ENCODE assay signal across 1 cellular context in genomic region chr16:5031601-5032000, GRCh38.
TF ChIP-seq lines count a peak whose summit lies in the region.

No MANE protein-coding gene starts in this region.

TF ChIP-seq in GM23338, 12 proteins besides CTCF, POLR2A, EP300 and RAD21:
- TF ChIP-seq STAT1 (IDR thresholded peaks at IDR 0.05; ENCODE audit: unreplicated experiment) (no peak), ZNF114 (CRISPR knock-in tag; IDR thresholded peaks at IDR 0.05) (no peak), EZH2 (IDR thresholded peaks at IDR 0.05; ENCODE audit: low read depth, unreplicated experiment) (no peak), CREB1 (CRISPR knock-in tag; IDR thresholded peaks at IDR 0.05; ENCODE audit: low read depth) (no peak), POLR2AphosphoS5 (IDR thresholded peaks at IDR 0.05; ENCODE audit: low read depth) (no peak), EZH2phosphoT487 (IDR thresholded peaks at IDR 0.05; ENCODE audit: unreplicated experiment) (no peak), ZNF331 (CRISPR knock-in tag; IDR thresholded peaks at IDR 0.05; ENCODE audit: low read depth) (no peak), NANOG (IDR thresholded peaks at IDR 0.05; ENCODE audit: borderline replicate concordance) (no peak), JUNB (IDR thresholded peaks at IDR 0.05; ENCODE audit: unreplicated experiment) (no peak)
- TF ChIP-seq, protein P1, sequence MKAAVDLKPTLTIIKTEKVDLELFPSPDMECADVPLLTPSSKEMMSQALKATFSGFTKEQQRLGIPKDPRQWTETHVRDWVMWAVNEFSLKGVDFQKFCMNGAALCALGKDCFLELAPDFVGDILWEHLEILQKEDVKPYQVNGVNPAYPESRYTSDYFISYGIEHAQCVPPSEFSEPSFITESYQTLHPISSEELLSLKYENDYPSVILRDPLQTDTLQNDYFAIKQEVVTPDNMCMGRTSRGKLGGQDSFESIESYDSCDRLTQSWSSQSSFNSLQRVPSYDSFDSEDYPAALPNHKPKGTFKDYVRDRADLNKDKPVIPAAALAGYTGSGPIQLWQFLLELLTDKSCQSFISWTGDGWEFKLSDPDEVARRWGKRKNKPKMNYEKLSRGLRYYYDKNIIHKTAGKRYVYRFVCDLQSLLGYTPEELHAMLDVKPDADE (IDR thresholded peaks at IDR 0.05) = no peak
- TF ChIP-seq, protein P2, sequence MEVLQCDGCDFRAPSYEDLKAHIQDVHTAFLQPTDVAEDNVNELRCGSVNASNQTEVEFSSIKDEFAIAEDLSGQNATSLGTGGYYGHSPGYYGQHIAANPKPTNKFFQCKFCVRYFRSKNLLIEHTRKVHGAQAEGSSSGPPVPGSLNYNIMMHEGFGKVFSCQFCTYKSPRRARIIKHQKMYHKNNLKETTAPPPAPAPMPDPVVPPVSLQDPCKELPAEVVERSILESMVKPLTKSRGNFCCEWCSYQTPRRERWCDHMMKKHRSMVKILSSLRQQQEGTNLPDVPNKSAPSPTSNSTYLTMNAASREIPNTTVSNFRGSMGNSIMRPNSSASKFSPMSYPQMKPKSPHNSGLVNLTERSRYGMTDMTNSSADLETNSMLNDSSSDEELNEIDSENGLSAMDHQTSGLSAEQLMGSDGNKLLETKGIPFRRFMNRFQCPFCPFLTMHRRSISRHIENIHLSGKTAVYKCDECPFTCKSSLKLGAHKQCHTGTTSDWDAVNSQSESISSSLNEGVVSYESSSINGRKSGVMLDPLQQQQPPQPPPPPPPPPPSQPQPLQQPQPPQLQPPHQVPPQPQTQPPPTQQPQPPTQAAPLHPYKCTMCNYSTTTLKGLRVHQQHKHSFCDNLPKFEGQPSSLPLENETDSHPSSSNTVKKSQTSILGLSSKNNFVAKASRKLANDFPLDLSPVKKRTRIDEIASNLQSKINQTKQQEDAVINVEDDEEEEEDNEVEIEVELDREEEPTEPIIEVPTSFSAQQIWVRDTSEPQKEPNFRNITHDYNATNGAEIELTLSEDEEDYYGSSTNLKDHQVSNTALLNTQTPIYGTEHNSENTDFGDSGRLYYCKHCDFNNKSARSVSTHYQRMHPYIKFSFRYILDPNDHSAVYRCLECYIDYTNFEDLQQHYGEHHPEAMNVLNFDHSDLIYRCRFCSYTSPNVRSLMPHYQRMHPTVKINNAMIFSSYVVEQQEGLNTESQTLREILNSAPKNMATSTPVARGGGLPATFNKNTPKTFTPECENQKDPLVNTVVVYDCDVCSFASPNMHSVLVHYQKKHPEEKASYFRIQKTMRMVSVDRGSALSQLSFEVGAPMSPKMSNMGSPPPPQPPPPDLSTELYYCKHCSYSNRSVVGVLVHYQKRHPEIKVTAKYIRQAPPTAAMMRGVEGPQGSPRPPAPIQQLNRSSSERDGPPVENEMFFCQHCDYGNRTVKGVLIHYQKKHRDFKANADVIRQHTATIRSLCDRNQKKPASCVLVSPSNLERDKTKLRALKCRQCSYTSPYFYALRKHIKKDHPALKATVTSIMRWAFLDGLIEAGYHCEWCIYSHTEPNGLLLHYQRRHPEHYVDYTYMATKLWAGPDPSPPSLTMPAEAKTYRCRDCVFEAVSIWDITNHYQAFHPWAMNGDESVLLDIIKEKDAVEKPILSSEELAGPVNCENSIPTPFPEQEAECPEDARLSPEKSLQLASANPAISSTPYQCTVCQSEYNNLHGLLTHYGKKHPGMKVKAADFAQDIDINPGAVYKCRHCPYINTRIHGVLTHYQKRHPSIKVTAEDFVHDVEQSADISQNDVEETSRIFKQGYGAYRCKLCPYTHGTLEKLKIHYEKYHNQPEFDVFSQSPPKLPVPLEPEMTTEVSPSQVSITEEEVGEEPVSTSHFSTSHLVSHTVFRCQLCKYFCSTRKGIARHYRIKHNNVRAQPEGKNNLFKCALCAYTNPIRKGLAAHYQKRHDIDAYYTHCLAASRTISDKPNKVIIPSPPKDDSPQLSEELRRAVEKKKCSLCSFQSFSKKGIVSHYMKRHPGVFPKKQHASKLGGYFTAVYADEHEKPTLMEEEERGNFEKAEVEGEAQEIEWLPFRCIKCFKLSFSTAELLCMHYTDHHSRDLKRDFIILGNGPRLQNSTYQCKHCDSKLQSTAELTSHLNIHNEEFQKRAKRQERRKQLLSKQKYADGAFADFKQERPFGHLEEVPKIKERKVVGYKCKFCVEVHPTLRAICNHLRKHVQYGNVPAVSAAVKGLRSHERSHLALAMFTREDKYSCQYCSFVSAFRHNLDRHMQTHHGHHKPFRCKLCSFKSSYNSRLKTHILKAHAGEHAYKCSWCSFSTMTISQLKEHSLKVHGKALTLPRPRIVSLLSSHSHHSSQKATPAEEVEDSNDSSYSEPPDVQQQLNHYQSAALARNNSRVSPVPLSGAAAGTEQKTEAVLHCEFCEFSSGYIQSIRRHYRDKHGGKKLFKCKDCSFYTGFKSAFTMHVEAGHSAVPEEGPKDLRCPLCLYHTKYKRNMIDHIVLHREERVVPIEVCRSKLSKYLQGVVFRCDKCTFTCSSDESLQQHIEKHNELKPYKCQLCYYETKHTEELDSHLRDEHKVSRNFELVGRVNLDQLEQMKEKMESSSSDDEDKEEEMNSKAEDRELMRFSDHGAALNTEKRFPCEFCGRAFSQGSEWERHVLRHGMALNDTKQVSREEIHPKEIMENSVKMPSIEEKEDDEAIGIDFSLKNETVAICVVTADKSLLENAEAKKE (CRISPR knock-in tag; IDR thresholded peaks at IDR 0.05) = no peak
- TF ChIP-seq, protein P3, sequence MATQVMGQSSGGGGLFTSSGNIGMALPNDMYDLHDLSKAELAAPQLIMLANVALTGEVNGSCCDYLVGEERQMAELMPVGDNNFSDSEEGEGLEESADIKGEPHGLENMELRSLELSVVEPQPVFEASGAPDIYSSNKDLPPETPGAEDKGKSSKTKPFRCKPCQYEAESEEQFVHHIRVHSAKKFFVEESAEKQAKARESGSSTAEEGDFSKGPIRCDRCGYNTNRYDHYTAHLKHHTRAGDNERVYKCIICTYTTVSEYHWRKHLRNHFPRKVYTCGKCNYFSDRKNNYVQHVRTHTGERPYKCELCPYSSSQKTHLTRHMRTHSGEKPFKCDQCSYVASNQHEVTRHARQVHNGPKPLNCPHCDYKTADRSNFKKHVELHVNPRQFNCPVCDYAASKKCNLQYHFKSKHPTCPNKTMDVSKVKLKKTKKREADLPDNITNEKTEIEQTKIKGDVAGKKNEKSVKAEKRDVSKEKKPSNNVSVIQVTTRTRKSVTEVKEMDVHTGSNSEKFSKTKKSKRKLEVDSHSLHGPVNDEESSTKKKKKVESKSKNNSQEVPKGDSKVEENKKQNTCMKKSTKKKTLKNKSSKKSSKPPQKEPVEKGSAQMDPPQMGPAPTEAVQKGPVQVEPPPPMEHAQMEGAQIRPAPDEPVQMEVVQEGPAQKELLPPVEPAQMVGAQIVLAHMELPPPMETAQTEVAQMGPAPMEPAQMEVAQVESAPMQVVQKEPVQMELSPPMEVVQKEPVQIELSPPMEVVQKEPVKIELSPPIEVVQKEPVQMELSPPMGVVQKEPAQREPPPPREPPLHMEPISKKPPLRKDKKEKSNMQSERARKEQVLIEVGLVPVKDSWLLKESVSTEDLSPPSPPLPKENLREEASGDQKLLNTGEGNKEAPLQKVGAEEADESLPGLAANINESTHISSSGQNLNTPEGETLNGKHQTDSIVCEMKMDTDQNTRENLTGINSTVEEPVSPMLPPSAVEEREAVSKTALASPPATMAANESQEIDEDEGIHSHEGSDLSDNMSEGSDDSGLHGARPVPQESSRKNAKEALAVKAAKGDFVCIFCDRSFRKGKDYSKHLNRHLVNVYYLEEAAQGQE (IDR thresholded peaks at IDR 0.05; ENCODE audit: unreplicated experiment) = no peak
